14 cellular contexts compared by ENCODE assay signal in the genomic region with DNA sequence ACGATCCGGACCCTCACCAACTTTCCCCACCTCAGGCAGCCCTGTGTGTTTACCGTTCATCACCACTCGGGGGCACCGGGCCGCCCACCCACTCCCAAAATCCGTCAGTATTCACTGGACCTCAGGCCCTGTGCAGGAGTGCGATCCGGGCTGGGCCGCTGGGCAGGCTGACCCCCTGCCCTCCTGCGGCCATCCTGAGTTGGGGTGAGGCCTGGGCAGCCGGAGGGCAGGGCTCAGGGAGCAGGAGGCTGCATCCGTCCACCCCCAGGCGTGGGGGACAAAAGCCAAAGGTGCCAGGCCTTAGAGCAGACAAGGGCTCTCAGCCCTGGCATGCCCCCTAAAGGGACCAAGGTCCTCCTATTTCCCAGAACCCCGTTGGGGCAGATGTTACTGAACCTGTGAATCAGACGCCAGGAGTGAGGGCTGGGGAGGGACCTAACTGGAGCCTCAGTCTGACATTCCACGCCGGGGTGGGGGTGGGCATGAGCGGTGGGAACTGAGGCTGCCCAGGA. TPM values are rescaled to one million over a fixed set of nuclear protein-coding genes. Genes with fewer than 3 reads are reported as not detected.
DNase-seq lines count a peak whose midpoint lies in the region; ATAC-seq and TF ChIP-seq lines count a peak whose summit lies in the region.
"Had no signal": no experiment of that assay in that cellular context is flagged by ENCODE, and none has a peak within 500 bp of the region (broad histone marks: within the 10 kb centered on the region; RNA-seq: fewer than 3 reads in every experiment).

No MANE protein-coding gene starts in this region.

- H3K9me3 Mint-ChIP-seq in chondrocyte (ENCODE audit: low read depth) (no peaks in the 10 kb centered on the region), nephron (no peaks in the 10 kb centered on the region)
- H3K9me3 Mint-ChIP-seq: dendritic cell treated with granulocyte-macrophage colony-stimulating factor and Interleukin-4, amounts not matched to agents 40 ng/mL and 50 ng/mL, for 4 days had no signal

- H3K9me3 ChIP-seq in right cardiac atrium (ENCODE audit: control insufficient read depth, low read length) (no peaks in the 10 kb centered on the region), left ventricle myocardium inferior (replicated peaks) (no peaks in the 10 kb centered on the region), aorta (ENCODE audit: control insufficient read depth, low read length) (no peaks in the 10 kb centered on the region), hepatocyte (ENCODE audit: low read depth) (no peaks in the 10 kb centered on the region)
- H3K9me3 ChIP-seq: MG63, upper lobe of left lung had no signal

- H3K36me3 Mint-ChIP-seq in chondrocyte (ENCODE audit: low read depth) (peaks cover 4% of the 10 kb centered on the region), nephron (ENCODE audit: low read depth) (peaks cover 8% of the 10 kb centered on the region)

- H3K27me3 Mint-ChIP-seq in chondrocyte (ENCODE audit: low read depth): no peaks in the 10 kb centered on the region
- H3K27me3 Mint-ChIP-seq in nephron (ENCODE audit: low read depth): no peaks in the 10 kb centered on the region
- H3K27me3 Mint-ChIP-seq: dendritic cell treated with granulocyte-macrophage colony-stimulating factor and Interleukin-4, amounts not matched to agents 40 ng/mL and 50 ng/mL, for 4 days had no signal

- ATAC-seq in right cardiac atrium (no peak), aorta (ENCODE audit: low FRiP score) (no peak), HG02885 (IDR thresholded peaks at IDR 0.05; ENCODE audit: poor library complexity, unreplicated experiment) (no peak), HG03378 (IDR thresholded peaks at IDR 0.05; ENCODE audit: unreplicated experiment) (no peak)

- H3K27ac ChIP-seq in right cardiac atrium (ENCODE audit: low read length): no peak overlapping the region
- no peak overlapping the region for H3K27ac ChIP-seq in left ventricle myocardium inferior (replicated peaks)
- no peak overlapping the region for H3K27ac ChIP-seq in aorta (ENCODE audit: low read depth in 1 of 2, low read length in 2 of 2)
- H3K27ac ChIP-seq in hepatocyte: no peak overlapping the region
- H3K27ac ChIP-seq: upper lobe of left lung had no signal

- DNase-seq in right cardiac atrium: peak; percentile 6 to 53 (median 18)
- no peak for DNase-seq in left ventricle myocardium inferior
- DNase-seq in chondrocyte (ENCODE audit: low spot score): peak; percentile 67
- DNase-seq in aorta: peak; percentile 27 to 61
- no peak for DNase-seq in hepatocyte (ENCODE audit: low spot score)
- DNase-seq: amygdala, DMS153, MG63, NCI-H2107 had no signal

- H3K4me3 ChIP-seq in right cardiac atrium (ENCODE audit: low read length): no peak overlapping the region
- no peak overlapping the region for H3K4me3 ChIP-seq in left ventricle myocardium inferior
- H3K4me3 ChIP-seq in aorta (ENCODE audit: low read length in 2 of 2): no peak overlapping the region
- H3K4me3 ChIP-seq in hepatocyte: no peak overlapping the region
- H3K4me3 ChIP-seq: MG63, upper lobe of left lung had no signal

- H3K4me1 ChIP-seq in right cardiac atrium (ENCODE audit: control insufficient read depth, insufficient read depth, low read length) (no peaks in the 10 kb centered on the region), left ventricle myocardium inferior (no peaks in the 10 kb centered on the region), aorta (ENCODE audit: control insufficient read depth in 1 of 2, insufficient read depth in 2 of 2, low read length in 2 of 2) (no peaks in the 10 kb centered on the region), hepatocyte (ENCODE audit: insufficient read depth) (no peaks in the 10 kb centered on the region)
- H3K4me1 ChIP-seq: upper lobe of left lung had no signal

- H3K4me3 Mint-ChIP-seq in chondrocyte (ENCODE audit: unreplicated experiment) (no peak overlapping the region), nephron (no peak overlapping the region)
- H3K4me3 Mint-ChIP-seq: dendritic cell treated with granulocyte-macrophage colony-stimulating factor and Interleukin-4, amounts not matched to agents 40 ng/mL and 50 ng/mL, for 4 days had no signal

- H3K27ac Mint-ChIP-seq in chondrocyte (ENCODE audit: unreplicated experiment) (no peak overlapping the region), nephron (no peak overlapping the region)
- H3K27ac Mint-ChIP-seq: dendritic cell treated with granulocyte-macrophage colony-stimulating factor and Interleukin-4, amounts not matched to agents 40 ng/mL and 50 ng/mL, for 4 days had no signal

- no peaks in the 10 kb centered on the region for H3K9me2 ChIP-seq in hepatocyte (replicated peaks; ENCODE audit: insufficient read depth)

- H3K4me2 ChIP-seq in hepatocyte: no peak overlapping the region

- H3K27me3 ChIP-seq in right cardiac atrium (ENCODE audit: control insufficient read depth, insufficient read depth) (no peaks in the 10 kb centered on the region), left ventricle myocardium inferior (ENCODE audit: low read depth) (no peaks in the 10 kb centered on the region), aorta (ENCODE audit: control insufficient read depth in 1 of 2, insufficient read depth in 2 of 2, low read length in 1 of 2) (no peaks in the 10 kb centered on the region), hepatocyte (no peaks in the 10 kb centered on the region)
- H3K27me3 ChIP-seq: MG63, upper lobe of left lung had no signal

- peaks cover 41% of the 10 kb centered on the region for H3K79me2 ChIP-seq in hepatocyte

- no peaks in the 10 kb centered on the region for H3K4me1 Mint-ChIP-seq in chondrocyte (ENCODE audit: low read depth)
- no peaks in the 10 kb centered on the region for H3K4me1 Mint-ChIP-seq in nephron

- no peak overlapping the region for H2AFZ ChIP-seq in hepatocyte

- H4K20me1 ChIP-seq in hepatocyte (ENCODE audit: insufficient read depth, poor library complexity, severe bottlenecking): peaks cover 31% of the 10 kb centered on the region

- WGBS in right cardiac atrium: 85% methylated on average over 19 of the region's 19 CpGs
- WGBS in aorta, 2 donors: 88 to 89% methylated on average over 19 of the region's 19 CpGs
- WGBS in hepatocyte (ENCODE audit: low lambda C conversion rate, missing lambda C conversion rate): 83% methylated on average over 16 of the region's 19 CpGs

- intact Hi-C loops in right cardiac atrium (cut with DNase I): no loop called here
- intact Hi-C loops in left ventricle myocardium inferior (cut with micrococcal nuclease): no loop called here
- intact Hi-C loops in aorta (cut with DNase I): no loop called here

- peaks cover 20% of the 10 kb centered on the region for H3K36me3 ChIP-seq in left ventricle myocardium inferior
- H3K36me3 ChIP-seq in aorta (ENCODE audit: control insufficient read depth in 1 of 2, insufficient read depth in 2 of 2, low read length in 1 of 2): peaks cover 0 to 2% of the 10 kb centered on the region in 2 donors
- no peaks in the 10 kb centered on the region for H3K36me3 ChIP-seq in hepatocyte (replicated peaks; ENCODE audit: insufficient read depth, low read depth)
- H3K36me3 ChIP-seq: MG63 had no signal

- no peak for TF ChIP-seq CTCF in left ventricle myocardium inferior (IDR thresholded peaks at IDR 0.05; ENCODE audit: borderline replicate concordance)
- peak; percentile 23 for TF ChIP-seq CTCF in chondrocyte (IDR thresholded peaks at IDR 0.05)
- TF ChIP-seq CTCF in nephron (IDR thresholded peaks at IDR 0.05; ENCODE audit: unreplicated experiment in 3 of 3): peak in 2 of 3 experiments; percentile 14 to 17
- no peak for TF ChIP-seq CTCF in hepatocyte (IDR thresholded peaks at IDR 0.05; ENCODE audit: poor library complexity)

RNA-seq across cellular contexts. Expression of gene TMEM191C, which starts 16.8 kb away (rescaled TPM):
- total RNA-seq in right cardiac atrium: 1 to 10 TPM in 2 of 4 donors, under 1 TPM in 1, not detected in 1; 0.68 to 1.4 (median 1.2) TPM
- polyA plus RNA-seq in right cardiac atrium: 0.66 TPM
- total RNA-seq in left ventricle myocardium inferior: 1.5 TPM
- total RNA-seq in chondrocyte: 0.49 to 1.7 TPM (median 1.5 TPM) in 3 replicates
- total RNA-seq in aorta: 1 to 10 TPM in 1 of 2 donors, under 1 TPM in 1; 0.55 to 1.4 TPM
- 1 to 10 TPM in 1 of 2 donors, under 1 TPM in 1; 0.50 to 2.9 TPM for polyA plus RNA-seq in aorta
- 5.9 and 13.4 TPM in 2 replicates for total RNA-seq in hepatocyte
- 3.9 and 15.5 TPM in 2 replicates for polyA plus RNA-seq in hepatocyte

RNA-seq across cellular contexts. Expression of gene HIC2, which starts 33.2 kb away (rescaled TPM):
- total RNA-seq in right cardiac atrium (1 to 10 TPM; 1.1 to 2.1 (median 1.8) TPM), left ventricle myocardium inferior (1.5 TPM), chondrocyte (4.3 to 4.9 TPM (median 4.5 TPM) in 3 replicates), aorta (1 to 10 TPM; 4.7 to 5.4 TPM), hepatocyte (16.9 and 21.2 TPM in 2 replicates)
- polyA plus RNA-seq in right cardiac atrium (1.7 TPM), aorta (1 to 10 TPM in 1 of 2 donors, under 1 TPM in 1; 0.38 to 1.1 TPM), hepatocyte (9.4 and 11.4 TPM in 2 replicates)

Comparison
In these comparisons a context has a peak if more than half of its experiments do, and no peak if none do; other contexts are left out.
1. DNase-seq: peak in right cardiac atrium (3 of 3), chondrocyte (single experiment) and aorta (2 of 2); none in left ventricle myocardium inferior (single experiment) and hepatocyte (single experiment).
2. CTCF ChIP-seq: peak in chondrocyte (single experiment) and nephron (2 of 3); none in left ventricle myocardium inferior (single experiment) and hepatocyte (single experiment).